Comparison of ENCODE assay signal across 8 cellular contexts in the genomic region with DNA sequence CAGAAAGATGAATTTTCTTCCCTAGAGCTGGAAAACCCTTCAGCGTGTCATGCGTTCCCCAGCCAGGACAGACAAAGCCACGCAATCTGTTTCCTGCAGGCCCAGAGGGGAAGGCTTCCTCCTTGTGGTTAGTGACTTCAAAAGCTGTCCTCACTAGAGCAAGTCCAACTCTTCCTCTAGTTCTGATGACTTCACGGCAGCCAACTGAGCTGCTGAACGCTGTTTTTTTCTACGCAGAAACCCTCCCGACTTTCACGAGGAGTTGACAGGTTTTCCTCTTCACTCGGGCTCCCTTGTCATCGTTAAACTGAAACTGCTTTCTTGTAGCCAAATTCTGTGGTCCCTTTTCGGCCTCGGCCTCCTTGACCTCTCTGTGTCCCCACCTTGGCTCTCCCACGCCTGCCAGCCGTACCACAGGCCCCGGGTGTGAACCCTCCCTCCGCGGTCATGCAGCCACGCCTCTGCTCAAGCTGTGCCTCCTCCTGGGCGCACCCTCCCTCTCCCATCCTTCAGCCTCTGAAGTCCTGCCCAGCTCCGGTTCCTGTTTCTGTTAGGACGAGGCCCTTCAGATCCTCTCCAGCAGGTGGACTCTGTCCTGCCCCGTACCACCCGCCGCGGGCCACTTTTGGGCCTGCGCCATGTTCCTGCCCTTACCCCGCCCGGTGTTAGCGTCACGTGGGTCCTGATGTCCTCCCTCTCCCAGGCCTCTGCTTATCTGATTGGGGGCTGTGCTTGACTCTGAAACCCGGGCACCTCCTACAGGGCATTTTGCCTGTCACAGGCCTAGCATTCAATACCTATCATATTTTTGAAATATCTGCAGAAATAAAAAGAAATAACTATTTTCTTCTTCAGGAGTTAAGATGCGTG. TPM values are rescaled to one million over a fixed set of nuclear protein-coding genes. Genes with fewer than 3 reads are reported as not detected.
DNase-seq lines count a peak whose midpoint lies in the region; ATAC-seq and TF ChIP-seq lines count a peak whose summit lies in the region.

No MANE protein-coding gene starts in this region.

- no peaks in the 10 kb centered on the region for H3K9me3 ChIP-seq in neuronal stem cell (replicated peaks in 1 of 2; ENCODE audit: control insufficient read depth in 2 of 2, insufficient read depth in 1 of 2, low read depth in 1 of 2, low read length in 2 of 2)

- DNase-seq in activated T-helper 1 cell treated with Interleukin-2 at 50 U/mL for 16 hours (ENCODE audit: low read depth) (peak; percentile 58), fibroblast of mammary gland (ENCODE audit: low read depth) (peak; percentile 71), neuronal stem cell (ENCODE audit: low spot score) (no peak), stromal cell of bone marrow (ENCODE audit: low read depth) (peak; percentile 53)

- H2AFZ ChIP-seq in neuronal stem cell (ENCODE audit: low read length): no peak overlapping the region

- no CpG with 5 or more reads among the region's 32 CpGs for WGBS in neuronal stem cell (ENCODE audit: extremely low coverage in 2 of 2, insufficient read length in 2 of 2, insufficient replicate concordance in 1 of 2), 2 donors

- H3K23ac ChIP-seq in neuronal stem cell (ENCODE audit: low read depth, low read length, poor library complexity): peak overlapping the region; percentile 81

- H3K4me2 ChIP-seq in neuronal stem cell (ENCODE audit: insufficient read depth, low read length, poor library complexity, severe bottlenecking): no peak overlapping the region

- peak; percentile 94 for ATAC-seq in GM19395 (IDR thresholded peaks at IDR 0.05; ENCODE audit: unreplicated experiment)
- ATAC-seq in HG03521 (IDR thresholded peaks at IDR 0.05; ENCODE audit: unreplicated experiment): peak; percentile 92

- peak overlapping the region; percentile 82 for H3K14ac ChIP-seq in neuronal stem cell (ENCODE audit: low read length)

- no peak overlapping the region for H4K8ac ChIP-seq in neuronal stem cell (ENCODE audit: low read depth, low read length)

- no peak overlapping the region for H2AK5ac ChIP-seq in neuronal stem cell (ENCODE audit: low read depth, low read length)

- no peak overlapping the region for H2BK120ac ChIP-seq in neuronal stem cell (ENCODE audit: low read depth, low read length)

- H2BK15ac ChIP-seq in neuronal stem cell (ENCODE audit: low read length): no peak overlapping the region

- peaks cover 0 to 8% of the 10 kb centered on the region in 2 donors for H3K4me1 ChIP-seq in neuronal stem cell (ENCODE audit: control insufficient read depth in 2 of 2, insufficient read depth in 1 of 2, low read depth in 1 of 2, low read length in 2 of 2)

- no peaks in the 10 kb centered on the region for H3K36me3 ChIP-seq in neuronal stem cell (replicated peaks in 1 of 2; ENCODE audit: control insufficient read depth in 2 of 2, insufficient read depth in 2 of 2, low read length in 2 of 2)

- no peak overlapping the region for H3K18ac ChIP-seq in neuronal stem cell (ENCODE audit: low read length)

- H3K79me1 ChIP-seq in neuronal stem cell (ENCODE audit: low read depth, low read length): peaks cover 12% of the 10 kb centered on the region

- H2BK5ac ChIP-seq in neuronal stem cell (ENCODE audit: low read length): peak overlapping the region; percentile 59

- no peak overlapping the region for H2BK12ac ChIP-seq in neuronal stem cell (ENCODE audit: low read length)

- no peak overlapping the region for H3K4ac ChIP-seq in neuronal stem cell (ENCODE audit: low read length)

- no peak overlapping the region for H4K91ac ChIP-seq in neuronal stem cell (ENCODE audit: low read depth, low read length, poor library complexity)

- H3K27me3 ChIP-seq in neuronal stem cell (ENCODE audit: control insufficient read depth in 3 of 3, insufficient read depth in 3 of 3, low read depth in 1 of 3, low read length in 3 of 3): no peaks in the 10 kb centered on the region

- H3K27ac ChIP-seq in C4-2B (peak overlapping the region; percentile 78), neuronal stem cell (replicated peaks; ENCODE audit: low read length) (no peak overlapping the region)

- TF ChIP-seq CTCF in C4-2B (conservative IDR thresholded peaks at IDR 0.05) (peak; percentile 87), fibroblast of mammary gland (conservative IDR thresholded peaks at IDR 0.05; ENCODE audit: control insufficient read depth, insufficient read depth, low read depth, low read length) (peak; percentile 2)

- peak overlapping the region; percentile 23 for H3K4me3 ChIP-seq in fibroblast of mammary gland (ENCODE audit: control insufficient read depth, low read depth, low read length)
- H3K4me3 ChIP-seq in neuronal stem cell (ENCODE audit: low read length in 2 of 2): no peak overlapping the region

- H3K9ac ChIP-seq in neuronal stem cell (ENCODE audit: low read depth, low read length, poor library complexity): no peak overlapping the region

TF ChIP-seq in PFSK-1, 5 proteins besides CTCF, POLR2A, EP300 and RAD21:
- no peak for TF ChIP-seq SIN3A (IDR thresholded peaks at IDR 0.05; ENCODE audit: borderline replicate concordance, insufficient read depth, low read length)
- TF ChIP-seq POLR2AphosphoS5 (IDR thresholded peaks at IDR 0.05; ENCODE audit: low read depth, low read length): no peak
- no peak for TF ChIP-seq TAF1 (IDR thresholded peaks at IDR 0.05; ENCODE audit: borderline replicate concordance, insufficient read depth, low read length)
- peak; percentile 62 for TF ChIP-seq FOXP2 (optimal IDR thresholded peaks at IDR 0.05; ENCODE audit: borderline replicate concordance, extremely low read depth, extremely low read length, insufficient read depth)
TF ChIP-seq in PFSK-1: peak in this region for 1.

RNA-seq across cellular contexts. Expression of gene CUX1, which starts 39.3 kb away (rescaled TPM):
- 42.2 TPM for polyA plus RNA-seq in PFSK-1 (2012; ENCODE audit: insufficient read length, low read depth)
- polyA plus RNA-seq in neuronal stem cell (2013, experiment 1 of 2): 47.3 TPM
- 46.1 TPM for polyA plus RNA-seq in neuronal stem cell (2013, experiment 2 of 2)
